ENCODE assay signal across 13 cellular contexts in genomic region chr4:5746829-5747745, GRCh38. TPM values are rescaled to one million over a fixed set of nuclear protein-coding genes. Genes with fewer than 3 reads are reported as not detected.
DNase-seq lines count a peak whose midpoint lies in the region; ATAC-seq and TF ChIP-seq lines count a peak whose summit lies in the region.
"Had no signal": no experiment of that assay in that cellular context is flagged by ENCODE, and none has a peak within 500 bp of the region (broad histone marks: within the 10 kb centered on the region; RNA-seq: fewer than 3 reads in every experiment).

No MANE protein-coding gene starts in this region.

- H3K4me1 ChIP-seq in A673 (ENCODE audit: insufficient read depth, low read length, poor library complexity, severe bottlenecking) (peaks cover 10% of the 10 kb centered on the region), PC-3 (ENCODE audit: insufficient read depth, low read length) (peaks cover 19% of the 10 kb centered on the region), mesenchymal stem cell (ENCODE audit: control insufficient read depth, insufficient read depth, low read depth, low read length) (peaks cover 28% of the 10 kb centered on the region)
- no peaks in the 10 kb centered on the region for H3K4me1 ChIP-seq in CD8-positive, alpha-beta T cell (ENCODE audit: insufficient read depth, low read length)

- CTCF ChIA-PET in A673 (lab: Charles Lee) = interaction anchor here (0.6 kb wide), 1 partner anchor 520 kb away, joined by 3 read pairs; no protein-coding TSS in a partner anchor
- CTCF ChIA-PET in PC-3 (lab: Charles Lee) = no interaction called here
- CTCF ChIA-PET in CD8-positive, alpha-beta T cell (lab: Charles Lee) = no interaction called here

- H3K9ac ChIP-seq in PC-3 (ENCODE audit: low read length) (peak overlapping the region; percentile 80), mesenchymal stem cell (ENCODE audit: low read length) (peak overlapping the region; percentile 71)
- H3K9ac ChIP-seq: KMS-11 had no signal

- peak overlapping the region in 1 of 2 experiments; percentile 55 for H3K14ac ChIP-seq in mesenchymal stem cell (ENCODE audit: low read length in 2 of 2)

- H3K27ac ChIP-seq in A673 (ENCODE audit: low read depth, low read length, poor library complexity, severe bottlenecking) (no peak overlapping the region), PC-3 (ENCODE audit: low read length) (peak overlapping the region; percentile 98), mesenchymal stem cell (ENCODE audit: low read length, poor library complexity, severe bottlenecking) (peak overlapping the region; percentile 74)
- H3K27ac ChIP-seq in CD8-positive, alpha-beta T cell (ENCODE audit: low read depth, low read length) = no peak overlapping the region
- H3K27ac ChIP-seq: KMS-11 had no signal

- peak; percentile 72 for ATAC-seq in PC-3
- ATAC-seq in CD8-positive, alpha-beta T cell = no peak
- ATAC-seq: left lobe of liver had no signal

- H3K4me1 Mint-ChIP-seq in CD8-positive, alpha-beta T cell (ENCODE audit: low read depth) = no peaks in the 10 kb centered on the region
- no peaks in the 10 kb centered on the region for H3K4me1 Mint-ChIP-seq in activated T-cell treated with anti-CD3 and anti-CD28 coated beads, Interleukin-2, amount 50 U/mL, for 24 hours (ENCODE audit: low read depth)

- H3K23ac ChIP-seq in mesenchymal stem cell (ENCODE audit: low read length in 2 of 2) = no peak overlapping the region

- H3F3A ChIP-seq in PC-3 (ENCODE audit: low read length, unreplicated experiment) = no peaks in the 10 kb centered on the region

- H4K91ac ChIP-seq in mesenchymal stem cell (ENCODE audit: low read length) = no peak overlapping the region

- no peaks in the 10 kb centered on the region for H3K9me3 Mint-ChIP-seq in CD8-positive, alpha-beta T cell
- no peaks in the 10 kb centered on the region for H3K9me3 Mint-ChIP-seq in activated T-cell treated with anti-CD3 and anti-CD28 coated beads, Interleukin-2, amount 50 U/mL, for 24 hours

- peaks cover 11% of the 10 kb centered on the region for H3K79me1 ChIP-seq in mesenchymal stem cell (replicated peaks; ENCODE audit: low read length, poor library complexity, severe bottlenecking)

- H3K4me2 ChIP-seq in PC-3 (ENCODE audit: low read length) = peak overlapping the region; percentile 67
- no peak overlapping the region for H3K4me2 ChIP-seq in mesenchymal stem cell (ENCODE audit: low read length, poor library complexity, severe bottlenecking)
- H3K4me2 ChIP-seq: KMS-11 had no signal

- BruUV-seq in A673 (replicated peaks; lab: Mats Ljungman, UMichigan) (no TSS peak), PC-3 (replicated peaks; lab: Mats Ljungman, UMichigan) (no TSS peak)

- no peak overlapping the region for H2BK120ac ChIP-seq in mesenchymal stem cell (ENCODE audit: low read depth, low read length)

- WGBS in mesenchymal stem cell = 91% methylated on average over 12 of the region's 12 CpGs

- DNase-seq in A673 (ENCODE audit: low spot score) = peak; percentile 21
- peak; percentile 56 for DNase-seq in PC-3
- peak; percentile 59 for DNase-seq in epithelial cell of esophagus (ENCODE audit: low read depth)
- peak; percentile 83 for DNase-seq in mesenchymal stem cell
- no peak for DNase-seq in CD8-positive, alpha-beta T cell
- DNase-seq in NCI-H2081 treated with DMSO at 0.1 percent for 48 hours (lab: John Stamatoyannopoulos, UW) = no peak
- no peak for DNase-seq in activated T-cell treated with anti-CD3 and anti-CD28 coated beads, Interleukin-2, amount 50 U/mL, for 24 hours
- no peak for DNase-seq in H7
- DNase-seq: activated CD4-positive, alpha-beta T cell treated with anti-CD3 and anti-CD28 coated beads, Interleukin-2, amount 50 U/mL, for 4 hours had no signal

- H3K27me3 Mint-ChIP-seq in CD8-positive, alpha-beta T cell (ENCODE audit: low read depth) = no peaks in the 10 kb centered on the region
- H3K27me3 Mint-ChIP-seq in activated T-cell treated with anti-CD3 and anti-CD28 coated beads, Interleukin-2, amount 50 U/mL, for 24 hours = no peaks in the 10 kb centered on the region
- H3K27me3 Mint-ChIP-seq: activated naive CD8-positive, alpha-beta T cell; progenitor cell of endocrine pancreas had no signal

- peak overlapping the region; percentile 18 to 73 for H2BK12ac ChIP-seq in mesenchymal stem cell (ENCODE audit: low read length in 2 of 2)

- H3K79me2 ChIP-seq in PC-3 (ENCODE audit: low read length) = no peaks in the 10 kb centered on the region

- no peak for TF ChIP-seq CTCF in A673 (conservative IDR thresholded peaks at IDR 0.05; ENCODE audit: low read depth, low read length)
- TF ChIP-seq CTCF in PC-3 (conservative IDR thresholded peaks at IDR 0.05; ENCODE audit: low read depth, low read length) = no peak
- TF ChIP-seq CTCF in epithelial cell of esophagus (IDR thresholded peaks at IDR 0.05; ENCODE audit: insufficient read depth, low read depth, low read length, missing control alignments) = no peak
- TF ChIP-seq CTCF in CD8-positive, alpha-beta T cell (IDR thresholded peaks at IDR 0.05) = no peak

- H3K4ac ChIP-seq in mesenchymal stem cell (ENCODE audit: low read depth in 1 of 2, low read length in 2 of 2) = no peak overlapping the region

- intact Hi-C loops in A673 (cut with micrococcal nuclease; ENCODE audit: unreplicated experiment) = no loop called here
- intact Hi-C loops in PC-3 (cut with micrococcal nuclease) = loop anchor here (5.0 kb wide), 1 partner anchor 110 kb away; no protein-coding TSS in a partner anchor
- intact Hi-C loops in CD8-positive, alpha-beta T cell (cut with DNase I, micrococcal nuclease) = no loop called here

- H4K8ac ChIP-seq in mesenchymal stem cell (ENCODE audit: low read length) = no peak overlapping the region

- no peak overlapping the region for H3K4me3 Mint-ChIP-seq in CD8-positive, alpha-beta T cell
- no peak overlapping the region for H3K4me3 Mint-ChIP-seq in activated T-cell treated with anti-CD3 and anti-CD28 coated beads, Interleukin-2, amount 50 U/mL, for 24 hours
- H3K4me3 Mint-ChIP-seq: activated naive CD8-positive, alpha-beta T cell had no signal

- H3K18ac ChIP-seq in mesenchymal stem cell (ENCODE audit: low read depth in 1 of 2, low read length in 2 of 2) = peak overlapping the region; percentile 29 to 87

- peaks cover 16% of the 10 kb centered on the region for H3K36me3 ChIP-seq in A673 (ENCODE audit: insufficient read depth, low read length, poor library complexity, severe bottlenecking)
- H3K36me3 ChIP-seq in PC-3 (ENCODE audit: low read depth, low read length) = peaks cover 31% of the 10 kb centered on the region
- H3K36me3 ChIP-seq in mesenchymal stem cell (ENCODE audit: control insufficient read depth in 1 of 2, insufficient read depth in 2 of 2, low read depth in 1 of 2, low read length in 2 of 2) = peaks cover 57 to 79% of the 10 kb centered on the region in 2 experiments
- no peaks in the 10 kb centered on the region for H3K36me3 ChIP-seq in CD8-positive, alpha-beta T cell (ENCODE audit: insufficient read depth, low read length)
- H3K36me3 ChIP-seq in H7 (replicated peaks; ENCODE audit: control insufficient read depth, insufficient read depth, low read length) = peaks cover 8% of the 10 kb centered on the region

- no peaks in the 10 kb centered on the region for H3K9me2 ChIP-seq in PC-3 (replicated peaks; ENCODE audit: low read length)

- H2AK5ac ChIP-seq in mesenchymal stem cell (ENCODE audit: low read length, severe bottlenecking) = peak overlapping the region; percentile 28

- no peak overlapping the region for H2AFZ ChIP-seq in PC-3 (ENCODE audit: low read length)
- H2AFZ ChIP-seq in mesenchymal stem cell (ENCODE audit: low read depth, low read length) = no peak overlapping the region

- H3K9me3 ChIP-seq in A673 (ENCODE audit: low read depth, low read length, poor library complexity, severe bottlenecking) = no peaks in the 10 kb centered on the region
- H3K9me3 ChIP-seq in PC-3 (ENCODE audit: low read length) = no peaks in the 10 kb centered on the region
- H3K9me3 ChIP-seq in mesenchymal stem cell (ENCODE audit: control insufficient read depth, low read length) = no peaks in the 10 kb centered on the region
- no peaks in the 10 kb centered on the region for H3K9me3 ChIP-seq in CD8-positive, alpha-beta T cell (ENCODE audit: low read length)

- H3K4me3 ChIP-seq in A673 (ENCODE audit: low read depth, low read length, poor library complexity, severe bottlenecking) (no peak overlapping the region), PC-3 (ENCODE audit: low read length) (no peak overlapping the region), epithelial cell of esophagus (ENCODE audit: low read length) (no peak overlapping the region), mesenchymal stem cell (ENCODE audit: insufficient read depth in 1 of 2, low read depth in 1 of 2, low read length in 2 of 2) (peak overlapping the region in 1 of 2 experiments; percentile 9), H7 (ENCODE audit: insufficient read depth, low read depth, low read length) (no peak overlapping the region)
- no peak overlapping the region for H3K4me3 ChIP-seq in CD8-positive, alpha-beta T cell (ENCODE audit: low read depth, low read length)

- no peak overlapping the region for H3K27ac Mint-ChIP-seq in CD8-positive, alpha-beta T cell
- no peak overlapping the region for H3K27ac Mint-ChIP-seq in activated T-cell treated with anti-CD3 and anti-CD28 coated beads, Interleukin-2, amount 50 U/mL, for 24 hours
- H3K27ac Mint-ChIP-seq: activated naive CD8-positive, alpha-beta T cell; progenitor cell of endocrine pancreas had no signal

- no peaks in the 10 kb centered on the region for H3K27me3 ChIP-seq in A673 (replicated peaks; ENCODE audit: insufficient read depth, low read depth, low read length, poor library complexity)
- no peaks in the 10 kb centered on the region for H3K27me3 ChIP-seq in PC-3 (ENCODE audit: low read length)
- H3K27me3 ChIP-seq in mesenchymal stem cell (ENCODE audit: control insufficient read depth in 1 of 2, insufficient read depth in 1 of 2, low read length in 2 of 2) = no peaks in the 10 kb centered on the region
- H3K27me3 ChIP-seq in CD8-positive, alpha-beta T cell (ENCODE audit: insufficient read depth, low read length) = no peaks in the 10 kb centered on the region
- H3K27me3 ChIP-seq in H7 (ENCODE audit: control insufficient read depth, insufficient read depth, low read length) = no peaks in the 10 kb centered on the region

- H2BK5ac ChIP-seq in mesenchymal stem cell (ENCODE audit: low read depth, low read length, poor library complexity, severe bottlenecking) = no peak overlapping the region

- no peaks in the 10 kb centered on the region for H3K36me3 Mint-ChIP-seq in CD8-positive, alpha-beta T cell
- no peaks in the 10 kb centered on the region for H3K36me3 Mint-ChIP-seq in activated T-cell treated with anti-CD3 and anti-CD28 coated beads, Interleukin-2, amount 50 U/mL, for 24 hours (ENCODE audit: low read depth)
- H3K36me3 Mint-ChIP-seq: activated naive CD8-positive, alpha-beta T cell had no signal

- no peak overlapping the region for H2BK15ac ChIP-seq in mesenchymal stem cell (ENCODE audit: low read depth, poor library complexity, severe bottlenecking)

- H4K20me1 ChIP-seq in PC-3 (ENCODE audit: low read length) = no peaks in the 10 kb centered on the region

- POLR2A ChIA-PET in A673 (lab: Charles Lee; ENCODE audit: low non-redundant PET) = interaction anchor here (0.6 kb wide), 2 partner anchors 10 to 1960 kb away, joined by 3 to 4 read pairs; no protein-coding TSS in a partner anchor
- POLR2A ChIA-PET in PC-3 (lab: Charles Lee; ENCODE audit: unreplicated experiment) = interaction anchor here (0.6 kb wide), 1 partner anchor 1499 kb away, joined by 5 read pairs; no protein-coding TSS in a partner anchor
- POLR2A ChIA-PET in CD8-positive, alpha-beta T cell (lab: Charles Lee) = no interaction called here

RNA-seq across cellular contexts. Expression of gene EVC, which starts 36.1 kb away (rescaled TPM):
- total RNA-seq in A673 (2021) (17.3 and 20.6 TPM in 2 replicates), PC-3 (2014; rRNA removed) (22.7 and 29.9 TPM in 2 replicates)
- 14.1 TPM for polyA plus RNA-seq in mesenchymal stem cell (2013, experiment 1 of 2)
- 13.4 TPM for polyA plus RNA-seq in mesenchymal stem cell (2013, experiment 2 of 2)
- total RNA-seq in CD8-positive, alpha-beta T cell = under 1 TPM; 0.42 to 0.90 TPM
- total RNA-seq in H7 (2014; rRNA removed; shearing (Covaris generic)) = 4.5 and 15.4 TPM in 2 replicates

RNA-seq across cellular contexts. Expression of gene EVC2, which starts 38.7 kb away (rescaled TPM):
- total RNA-seq in A673 (2021) = 5.6 and 6.0 TPM in 2 replicates
- total RNA-seq in PC-3 (2014; rRNA removed) = 3.2 and 4.5 TPM in 2 replicates
- 2.5 TPM for polyA plus RNA-seq in mesenchymal stem cell (2013, experiment 1 of 2)
- 2.3 TPM for polyA plus RNA-seq in mesenchymal stem cell (2013, experiment 2 of 2)
- total RNA-seq in CD8-positive, alpha-beta T cell = 1 to 10 TPM; 1.2 to 1.4 TPM
- 6.2 and 7.5 TPM in 2 replicates for total RNA-seq in H7 (2014; rRNA removed; shearing (Covaris generic))

Comparison
In these comparisons a context has a peak if more than half of its experiments do, and no peak if none do; other contexts are left out.
1. DNase-seq: peak in A673 (single experiment), PC-3 (single experiment), epithelial cell of esophagus (single experiment) and mesenchymal stem cell (single experiment); none in CD8-positive, alpha-beta T cell (0 of 7), NCI-H2081 treated with DMSO at 0.1 percent for 48 hours (single experiment), activated T-cell treated with anti-CD3 and anti-CD28 coated beads, Interleukin-2, amount 50 U/mL, for 24 hours (single experiment) and H7 (single experiment).
2. H3K27ac ChIP-seq: peak in PC-3 (single experiment) and mesenchymal stem cell (single experiment); none in A673 (single experiment) and CD8-positive, alpha-beta T cell (single experiment).